ENCODE assay signal across 11 cellular contexts in the genomic region with DNA sequence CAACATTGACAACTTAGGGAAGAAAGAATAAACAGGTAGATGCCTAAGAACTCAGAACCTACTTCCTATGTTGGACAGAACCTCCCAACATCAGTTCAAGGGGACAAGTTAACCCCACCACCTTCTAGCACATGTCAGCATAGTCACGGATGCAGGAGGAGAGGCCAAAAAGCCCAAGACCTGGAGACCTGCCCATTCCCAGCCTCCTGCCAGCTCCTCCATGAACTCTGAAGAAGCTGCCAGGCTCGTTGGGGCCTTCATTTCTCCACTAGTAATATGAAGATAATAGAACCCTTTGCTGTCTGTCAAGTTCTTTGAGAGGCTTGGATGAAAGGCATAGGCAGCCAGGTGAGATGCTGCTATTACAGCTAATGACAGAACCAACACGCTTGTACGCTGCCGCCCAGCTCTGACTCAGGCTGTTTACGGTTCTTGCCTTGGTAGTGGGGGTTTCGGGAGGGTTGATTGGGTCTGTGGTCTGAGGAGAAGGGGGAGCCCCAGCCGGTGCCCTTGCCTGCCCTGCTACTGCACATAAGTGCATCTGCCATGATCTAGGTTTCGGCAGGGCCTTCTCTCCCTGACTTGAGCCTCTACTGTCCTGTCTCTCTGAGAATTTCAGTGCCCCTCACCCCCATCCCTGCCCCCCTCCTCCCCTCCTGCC.
DNase-seq lines count a peak whose midpoint lies in the region; ATAC-seq, FAIRE-seq and TF ChIP-seq lines count a peak whose summit lies in the region.
"Had no signal": no experiment of that assay in that cellular context is flagged by ENCODE, and none has a peak within 500 bp of the region (broad histone marks: within the 10 kb centered on the region; RNA-seq: fewer than 3 reads in every experiment).

No MANE protein-coding gene starts in this region.

- no peak overlapping the region for H3K9ac ChIP-seq in HepG2 (ENCODE audit: insufficient read depth, low read depth, low read length)

- H3K4me2 ChIP-seq in HepG2 (ENCODE audit: low read depth, low read length), result no peak overlapping the region

- TF ChIP-seq CTCF in Peyer's patch (IDR thresholded peaks at IDR 0.05) (no peak), HepG2 (CRISPR knock-in tag; IDR thresholded peaks at IDR 0.05) (no peak)

- no peaks in the 10 kb centered on the region for H3K79me2 ChIP-seq in HepG2 (ENCODE audit: insufficient read depth, low read length)

- no TSS peak for BruUV-seq in HepG2 (replicated peaks; lab: Mats Ljungman, UMichigan)

- POLR2A ChIA-PET in HepG2 (lab: Yijun Ruan, JAX), result no interaction called here

- in situ Hi-C loops in HepG2 (cut with HindIII; ENCODE audit: extremely low pct_ligation_motif_present, low pct_unique_long_range_greater_than_20kb), result loop anchor here (25.0 kb wide), 1 partner anchor 324 kb away; a partner anchor contains a TSS

- no peak for TF ChIP-seq POLR2A in GM12891 (IDR thresholded peaks at IDR 0.05; ENCODE audit: low read depth, low read length)
- TF ChIP-seq POLR2A in Peyer's patch (IDR thresholded peaks at IDR 0.05), result no peak
- TF ChIP-seq POLR2A in HepG2 (IDR thresholded peaks at IDR 0.05; ENCODE audit: insufficient read depth in 1 of 2, low read depth in 2 of 2, low read length in 2 of 2), result no peak

- H4K20me1 ChIP-seq in HepG2 (ENCODE audit: insufficient read depth, low read length), result no peaks in the 10 kb centered on the region

- WGBS in HepG2 (ENCODE audit: low lambda C conversion rate), result 37% methylated on average over 6 of the region's 9 CpGs

- peak; percentile 89 for ATAC-seq in GM19351 (IDR thresholded peaks at IDR 0.05; ENCODE audit: unreplicated experiment)
- peak; percentile 73 for ATAC-seq in HG02884 (IDR thresholded peaks at IDR 0.05; ENCODE audit: unreplicated experiment)
- ATAC-seq in GM21528 (IDR thresholded peaks at IDR 0.05; ENCODE audit: low FRiP score, unreplicated experiment), result no peak
- no peak for ATAC-seq in HG03457 (IDR thresholded peaks at IDR 0.05; ENCODE audit: unreplicated experiment)
- no peak for ATAC-seq in HepG2

- DNase-seq in GM12891 (ENCODE audit: insufficient read length, low spot score) (no peak), Peyer's patch (peak in 2 of 3 donors; percentile 22 to 47), AG08395 (ENCODE audit: low spot score) (no peak), HepG2 (ENCODE audit: low spot score) (no peak)
- DNase-seq: amygdala, NCI-H187, Right ventricle myocardium superior had no signal

- H3K4me3 ChIP-seq in Peyer's patch (no peak overlapping the region), HepG2 (replicated peaks in 1 of 3; ENCODE audit: insufficient read depth in 1 of 3, low read depth in 2 of 3, low read length in 3 of 3) (no peak overlapping the region)

- H3K27me3 ChIP-seq in Peyer's patch (no peaks in the 10 kb centered on the region), HepG2 (ENCODE audit: control insufficient read depth in 1 of 2, insufficient read depth in 2 of 2, low read length in 2 of 2) (peaks cover 1 to 23% of the 10 kb centered on the region in 2 experiments)

- no peak overlapping the region for H3K27ac ChIP-seq in Peyer's patch
- no peak overlapping the region for H3K27ac ChIP-seq in HepG2 (ENCODE audit: extremely low read length, insufficient read depth, low read length)

- H3K36me3 ChIP-seq in Peyer's patch, result no peaks in the 10 kb centered on the region
- H3K36me3 ChIP-seq in HepG2 (replicated peaks in 1 of 2; ENCODE audit: control insufficient read depth in 1 of 2, insufficient read depth in 2 of 2, low read length in 2 of 2), result no peaks in the 10 kb centered on the region

- H3K9me3 ChIP-seq in Peyer's patch (no peaks in the 10 kb centered on the region), HepG2 (ENCODE audit: low read length) (no peaks in the 10 kb centered on the region)

- intact Hi-C loops in HepG2 (cut with micrococcal nuclease; ENCODE audit: unreplicated experiment), result loop anchor here (10.0 kb wide), 1 partner anchor 96 kb away; no protein-coding TSS in a partner anchor

- CTCF ChIA-PET in HepG2 (lab: Yijun Ruan, JAX; ENCODE audit: low intra/inter-chr PET ratio, low total read pairs), result no interaction called here

- TF ChIP-seq RAD21 in HepG2 (CRISPR knock-in tag; IDR thresholded peaks at IDR 0.05), result no peak

- TF ChIP-seq EP300 in HepG2 (IDR thresholded peaks at IDR 0.05; ENCODE audit: low read depth in 2 of 2, low read length in 2 of 2) (no peak), HepG2 (CRISPR knock-in tag; IDR thresholded peaks at IDR 0.05; ENCODE audit: borderline replicate concordance) (no peak)

- no peak overlapping the region for H2AFZ ChIP-seq in HepG2 (ENCODE audit: low read length)

- FAIRE-seq in GM12891 (lab: Jason Lieb, UNC), result peak; percentile 84
- no peak for FAIRE-seq in HepG2 (lab: Jason Lieb, UNC)

- no peaks in the 10 kb centered on the region for H3K4me1 ChIP-seq in Peyer's patch
- no peaks in the 10 kb centered on the region for H3K4me1 ChIP-seq in HepG2 (ENCODE audit: insufficient read depth, low read length)

TF ChIP-seq in GM12891, 5 proteins besides CTCF, POLR2A, EP300 and RAD21:
- TF ChIP-seq PAX5 (IDR thresholded peaks at IDR 0.05; ENCODE audit: insufficient read depth, low read length, severe bottlenecking) (no peak), POU2F2 (IDR thresholded peaks at IDR 0.05; ENCODE audit: low read depth, low read length) (peak; percentile 41; the same call in 1 of the 2 replicates)

TF ChIP-seq in HepG2, 621 proteins besides CTCF, POLR2A, EP300 and RAD21 (continues in another document):
- TF ChIP-seq, protein P1, sequence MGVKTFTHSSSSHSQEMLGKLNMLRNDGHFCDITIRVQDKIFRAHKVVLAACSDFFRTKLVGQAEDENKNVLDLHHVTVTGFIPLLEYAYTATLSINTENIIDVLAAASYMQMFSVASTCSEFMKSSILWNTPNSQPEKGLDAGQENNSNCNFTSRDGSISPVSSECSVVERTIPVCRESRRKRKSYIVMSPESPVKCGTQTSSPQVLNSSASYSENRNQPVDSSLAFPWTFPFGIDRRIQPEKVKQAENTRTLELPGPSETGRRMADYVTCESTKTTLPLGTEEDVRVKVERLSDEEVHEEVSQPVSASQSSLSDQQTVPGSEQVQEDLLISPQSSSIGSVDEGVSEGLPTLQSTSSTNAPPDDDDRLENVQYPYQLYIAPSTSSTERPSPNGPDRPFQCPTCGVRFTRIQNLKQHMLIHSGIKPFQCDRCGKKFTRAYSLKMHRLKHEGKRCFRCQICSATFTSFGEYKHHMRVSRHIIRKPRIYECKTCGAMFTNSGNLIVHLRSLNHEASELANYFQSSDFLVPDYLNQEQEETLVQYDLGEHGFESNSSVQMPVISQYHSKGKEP (CRISPR knock-in tag; IDR thresholded peaks at IDR 0.05), result no peak
- TF ChIP-seq MZF1 (CRISPR knock-in tag; IDR thresholded peaks at IDR 0.05; ENCODE audit: borderline replicate concordance) (no peak), ZNF709 (CRISPR knock-in tag; IDR thresholded peaks at IDR 0.05) (no peak), ZNF713 (CRISPR knock-in tag; IDR thresholded peaks at IDR 0.05) (no peak)
- TF ChIP-seq, protein P2, sequence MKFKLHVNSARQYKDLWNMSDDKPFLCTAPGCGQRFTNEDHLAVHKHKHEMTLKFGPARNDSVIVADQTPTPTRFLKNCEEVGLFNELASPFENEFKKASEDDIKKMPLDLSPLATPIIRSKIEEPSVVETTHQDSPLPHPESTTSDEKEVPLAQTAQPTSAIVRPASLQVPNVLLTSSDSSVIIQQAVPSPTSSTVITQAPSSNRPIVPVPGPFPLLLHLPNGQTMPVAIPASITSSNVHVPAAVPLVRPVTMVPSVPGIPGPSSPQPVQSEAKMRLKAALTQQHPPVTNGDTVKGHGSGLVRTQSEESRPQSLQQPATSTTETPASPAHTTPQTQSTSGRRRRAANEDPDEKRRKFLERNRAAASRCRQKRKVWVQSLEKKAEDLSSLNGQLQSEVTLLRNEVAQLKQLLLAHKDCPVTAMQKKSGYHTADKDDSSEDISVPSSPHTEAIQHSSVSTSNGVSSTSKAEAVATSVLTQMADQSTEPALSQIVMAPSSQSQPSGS (CRISPR knock-in tag; IDR thresholded peaks at IDR 0.05), result no peak

Comparison
In these comparisons a context has a peak if more than half of its experiments do, and no peak if none do; other contexts are left out.
1. DNase-seq: peak in Peyer's patch (2 of 3); none in GM12891 (single experiment), AG08395 (single experiment) and HepG2 (single experiment).
2. ATAC-seq: peak in GM19351 (single experiment) and HG02884 (single experiment); none in GM21528 (single experiment), HG03457 (single experiment) and HepG2 (single experiment).